In the genomic region with DNA sequence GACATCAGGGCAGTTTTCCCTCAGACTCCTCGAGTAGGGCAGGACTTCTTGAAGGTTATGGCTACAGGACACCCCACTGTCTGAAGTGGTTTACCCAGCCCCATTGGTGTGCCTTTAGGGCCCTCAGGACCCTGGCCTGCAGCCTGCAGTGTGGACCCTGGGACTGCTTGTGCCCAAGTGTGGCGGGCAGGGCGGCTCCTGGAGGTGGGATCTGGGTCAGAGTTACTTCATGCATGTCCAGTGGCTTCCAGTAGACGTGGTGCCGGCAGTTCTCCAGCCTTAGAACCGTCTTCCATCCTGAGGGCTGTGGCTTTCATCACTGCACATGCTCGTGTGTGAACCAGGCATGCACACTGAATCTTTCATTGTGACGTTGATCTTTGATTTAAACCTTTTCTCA, we compare ENCODE assay signal across 31 cellular contexts.
"Had no signal": no experiment of that assay in that cellular context is flagged by ENCODE, and none has a peak within 500 bp of the region (broad histone marks: within the 10 kb centered on the region; RNA-seq: fewer than 3 reads in every experiment).

No MANE protein-coding gene starts in this region.

- H3K27me3 ChIP-seq: adrenal gland, body of pancreas, cardiac muscle cell, colonic mucosa, esophagus muscularis mucosa, foreskin keratinocyte, gastrocnemius medialis, heart left ventricle had no signal

- FAIRE-seq: endometrium had no signal

- H3K27ac Mint-ChIP-seq: activated CD4-positive, alpha-beta memory T cell treated with anti-CD3 and anti-CD28 coated beads, Interleukin-2, amount 10 ng/mL, durations not matched to agents 7 days and 5 days; activated CD4-positive, alpha-beta T cell treated with anti-CD3 and anti-CD28 coated beads for 36 hours; activated naive CD4-positive, alpha-beta T cell treated with anti-CD3 and anti-CD28 coated beads for 36 hours; activated naive CD4-positive, alpha-beta T cell treated with anti-CD3 and anti-CD28 coated beads, Interleukin-2, amount 50 U/mL, for 24 hours; activated naive CD8-positive, alpha-beta T cell treated with anti-CD3 and anti-CD28 coated beads for 36 hours; activated naive CD8-positive, alpha-beta T cell treated with anti-CD3 and anti-CD28 coated beads, Interleukin-2, amount 50 U/mL, for 24 hours; activated T-helper 1 cell treated with anti-CD3 and anti-CD28 coated beads, Interleukin-12 subunit alpha, Interleukin-12 subunit beta, Interleukin-2, Interleukin-4 antibody, amounts not matched to agents 30 ng/mL and 10 ng/mL and 1 ng/mL, durations not matched to agents 14 hours and 24 hours and 36 hours; activated T-helper 2 cell treated with anti-CD3 and anti-CD28 coated beads, Interferon-gamma antibody, Interleukin-2, Interleukin-4, amounts not matched to agents 10 μg/mL and 5 μg/mL and 100 μg/mL, durations not matched to agents 14 hours and 24 hours and 36 hours had no signal

- H3K9me3 Mint-ChIP-seq: activated CD4-positive, alpha-beta memory T cell treated with anti-CD3 and anti-CD28 coated beads, Interleukin-2, amount 10 ng/mL, durations not matched to agents 7 days and 5 days; activated CD4-positive, alpha-beta T cell treated with anti-CD3 and anti-CD28 coated beads, Interleukin-2, amount 10 ng/mL, durations not matched to agents 7 days and 5 days; activated naive CD4-positive, alpha-beta T cell treated with anti-CD3 and anti-CD28 coated beads for 36 hours; activated naive CD4-positive, alpha-beta T cell treated with anti-CD3 and anti-CD28 coated beads, Interleukin-2, amount 50 U/mL, for 24 hours; activated naive CD8-positive, alpha-beta T cell treated with anti-CD3 and anti-CD28 coated beads for 36 hours; activated naive CD8-positive, alpha-beta T cell treated with anti-CD3 and anti-CD28 coated beads, Interleukin-2, amount 50 U/mL, for 24 hours; activated T-helper 1 cell treated with anti-CD3 and anti-CD28 coated beads, Interleukin-12 subunit alpha, Interleukin-12 subunit beta, Interleukin-2, Interleukin-4 antibody, amounts not matched to agents 30 ng/mL and 10 ng/mL and 1 ng/mL, durations not matched to agents 14 hours and 24 hours and 36 hours; activated T-helper 2 cell treated with anti-CD3 and anti-CD28 coated beads, Interferon-gamma antibody, Interleukin-2, Interleukin-4, amounts not matched to agents 10 μg/mL and 5 μg/mL and 100 μg/mL, durations not matched to agents 14 hours and 24 hours and 36 hours had no signal

- H3K4me3 Mint-ChIP-seq: activated CD4-positive, alpha-beta memory T cell treated with anti-CD3 and anti-CD28 coated beads, Interleukin-2, amount 10 ng/mL, durations not matched to agents 7 days and 5 days; activated CD4-positive, alpha-beta T cell treated with anti-CD3 and anti-CD28 coated beads for 36 hours; activated CD4-positive, alpha-beta T cell treated with anti-CD3 and anti-CD28 coated beads, Interleukin-2, amount 10 ng/mL, durations not matched to agents 7 days and 5 days; activated naive CD4-positive, alpha-beta T cell treated with anti-CD3 and anti-CD28 coated beads for 36 hours; activated naive CD4-positive, alpha-beta T cell treated with anti-CD3 and anti-CD28 coated beads, Interleukin-2, amount 50 U/mL, for 24 hours; activated naive CD8-positive, alpha-beta T cell treated with anti-CD3 and anti-CD28 coated beads for 36 hours; activated naive CD8-positive, alpha-beta T cell treated with anti-CD3 and anti-CD28 coated beads, Interleukin-2, amount 50 U/mL, for 24 hours; activated T-helper 1 cell treated with anti-CD3 and anti-CD28 coated beads, Interleukin-12 subunit alpha, Interleukin-12 subunit beta, Interleukin-2, Interleukin-4 antibody, amounts not matched to agents 30 ng/mL and 10 ng/mL and 1 ng/mL, durations not matched to agents 14 hours and 24 hours and 36 hours had no signal

- H3K4me1 ChIP-seq: colonic mucosa, esophagus muscularis mucosa, foreskin keratinocyte, heart left ventricle had no signal

- H3K4me1 Mint-ChIP-seq: activated CD4-positive, alpha-beta memory T cell treated with anti-CD3 and anti-CD28 coated beads, Interleukin-2, amount 10 ng/mL, durations not matched to agents 7 days and 5 days; activated CD4-positive, alpha-beta T cell treated with anti-CD3 and anti-CD28 coated beads for 36 hours; activated CD4-positive, alpha-beta T cell treated with anti-CD3 and anti-CD28 coated beads, Interleukin-2, amount 10 ng/mL, durations not matched to agents 7 days and 5 days; activated naive CD4-positive, alpha-beta T cell treated with anti-CD3 and anti-CD28 coated beads, Interleukin-2, amount 50 U/mL, for 24 hours; activated naive CD8-positive, alpha-beta T cell treated with anti-CD3 and anti-CD28 coated beads, Interleukin-2, amount 50 U/mL, for 24 hours had no signal

- H3K27ac ChIP-seq: adrenal gland, body of pancreas, cardiac muscle cell, colonic mucosa, esophagus muscularis mucosa, foreskin keratinocyte, gastrocnemius medialis, heart left ventricle had no signal

- H3K9me3 ChIP-seq: adrenal gland, body of pancreas, colonic mucosa, esophagus muscularis mucosa, gastrocnemius medialis, heart left ventricle had no signal

- H3K4me3 ChIP-seq: adrenal gland, body of pancreas, cardiac muscle cell, colonic mucosa, esophagus muscularis mucosa, gastrocnemius medialis, heart left ventricle had no signal

- ATAC-seq: activated CD4-positive, alpha-beta T cell treated with anti-CD3 and anti-CD28 coated beads for 36 hours; activated naive CD8-positive, alpha-beta T cell treated with anti-CD3 and anti-CD28 coated beads, Interleukin-2, amount 50 U/mL, for 24 hours; body of pancreas; foreskin keratinocyte; gastrocnemius medialis; heart left ventricle had no signal

- DNase-seq: activated CD4-positive, alpha-beta memory T cell treated with anti-CD3 and anti-CD28 coated beads, Interleukin-2, amount 10 ng/mL, durations not matched to agents 7 days and 5 days; activated CD4-positive, alpha-beta T cell treated with anti-CD3 and anti-CD28 coated beads for 36 hours; activated CD4-positive, alpha-beta T cell treated with anti-CD3 and anti-CD28 coated beads, Interleukin-2, amount 10 ng/mL, durations not matched to agents 7 days and 5 days; activated CD4-positive, alpha-beta T cell treated with anti-CD3 and anti-CD28 coated beads, Interleukin-2, amount 50 U/mL, for 4 hours; activated CD4-positive, CD25-positive, alpha-beta regulatory T cell; activated CD4-positive, CD25-positive, alpha-beta regulatory T cell treated with anti-CD3 and anti-CD28 coated beads, Interleukin-2, amount 50 U/mL, for 72 hours; activated CD8-positive, alpha-beta memory T cell treated with anti-CD3 and anti-CD28 coated beads, Interleukin-2, amount 50 U/mL, for 48 hours; activated effector memory CD4-positive, alpha-beta T cell treated with anti-CD3 and anti-CD28 coated beads, Interleukin-2, amount 50 U/mL, for 16 hours; activated naive CD4-positive, alpha-beta T cell treated with anti-CD3 and anti-CD28 coated beads for 36 hours; activated naive CD8-positive, alpha-beta T cell treated with anti-CD3 and anti-CD28 coated beads for 36 hours; activated naive CD8-positive, alpha-beta T cell treated with anti-CD3 and anti-CD28 coated beads, Interleukin-2, amount 50 U/mL, for 24 hours; activated T-cell treated with anti-CD3 and anti-CD28 coated beads for 4 hours; activated T-cell treated with anti-CD3 and anti-CD28 coated beads, Interleukin-2, amount 50 U/mL, for 48 hours; adrenal gland; amygdala; body of pancreas; central memory CD4-positive, alpha-beta T cell; cerebellar nuclear complex; colonic mucosa; effector CD8-positive, alpha-beta T cell; foreskin keratinocyte; gastrocnemius medialis; glutamatergic neuron; T-helper 2 cell had no signal

- H3K27me3 Mint-ChIP-seq: activated CD4-positive, alpha-beta memory T cell treated with anti-CD3 and anti-CD28 coated beads, Interleukin-2, amount 10 ng/mL, durations not matched to agents 7 days and 5 days; activated CD4-positive, alpha-beta T cell treated with anti-CD3 and anti-CD28 coated beads for 36 hours; activated CD4-positive, alpha-beta T cell treated with anti-CD3 and anti-CD28 coated beads, Interleukin-2, amount 10 ng/mL, durations not matched to agents 7 days and 5 days; activated naive CD4-positive, alpha-beta T cell treated with anti-CD3 and anti-CD28 coated beads, Interleukin-2, amount 50 U/mL, for 24 hours; activated naive CD8-positive, alpha-beta T cell treated with anti-CD3 and anti-CD28 coated beads for 36 hours; activated naive CD8-positive, alpha-beta T cell treated with anti-CD3 and anti-CD28 coated beads, Interleukin-2, amount 50 U/mL, for 24 hours had no signal
